In genomic region chr5:157267766-157268480, GRCh38 we compare ENCODE assay signal across 9 cellular contexts. TPM values are rescaled to one million over a fixed set of nuclear protein-coding genes. Genes with fewer than 3 reads are reported as not detected.
A peak's percentile ranks its signal among the peaks of the same experiment; 100 is the strongest.
DNase-seq lines count a peak whose midpoint lies in the region; ATAC-seq, FAIRE-seq and TF ChIP-seq lines count a peak whose summit lies in the region.
"Had no signal": no experiment of that assay in that cellular context is flagged by ENCODE, and none has a peak within 500 bp of the region (broad histone marks: within the 10 kb centered on the region; RNA-seq: fewer than 3 reads in every experiment).

No MANE protein-coding gene starts in this region.

- H3K4me3 Mint-ChIP-seq in activated naive CD4-positive, alpha-beta T cell treated with anti-CD3 and anti-CD28 coated beads, Interleukin-2, amount 50 U/mL, for 24 hours: peak overlapping the region; percentile 84

- no peaks in the 10 kb centered on the region for H3K36me3 ChIP-seq in left lung

- peaks cover 81% of the 10 kb centered on the region for H3K4me1 Mint-ChIP-seq in activated naive CD4-positive, alpha-beta T cell treated with anti-CD3 and anti-CD28 coated beads, Interleukin-2, amount 50 U/mL, for 24 hours

- no peak for DNase-seq in activated naive CD4-positive, alpha-beta T cell treated with anti-CD3 and anti-CD28 coated beads, Interleukin-2, amount 50 U/mL, for 16 hours
- DNase-seq in left lung (no peak), frontal cortex (ENCODE audit: low spot score in 2 of 2) (no peak), dermis blood vessel endothelial cell (no peak), NCI-H1105 (lab: John Stamatoyannopoulos, UW) (no peak), COR-L47 (lab: John Stamatoyannopoulos, UW) (no peak)

- peaks cover 14% of the 10 kb centered on the region for H3K36me3 Mint-ChIP-seq in activated naive CD4-positive, alpha-beta T cell treated with anti-CD3 and anti-CD28 coated beads, Interleukin-2, amount 50 U/mL, for 24 hours

- peaks cover 9 to 85% of the 10 kb centered on the region in 2 donors for H3K4me1 ChIP-seq in left lung

- intact Hi-C loops in left lung (cut with DNase I): no loop called here

- H3K9me3 Mint-ChIP-seq in activated naive CD4-positive, alpha-beta T cell treated with anti-CD3 and anti-CD28 coated beads, Interleukin-2, amount 50 U/mL, for 24 hours: no peaks in the 10 kb centered on the region

- H3K4me3 ChIP-seq in left lung: peak overlapping the region in 1 of 2 donors; percentile 73
- H3K4me3 ChIP-seq: K562 had no signal

- H3K27ac ChIP-seq in angular gyrus (ENCODE audit: low read depth, low read length) (peak overlapping the region; percentile 69), left lung (peak overlapping the region in 1 of 2 donors; percentile 89)

- H3K27ac Mint-ChIP-seq in activated naive CD4-positive, alpha-beta T cell treated with anti-CD3 and anti-CD28 coated beads, Interleukin-2, amount 50 U/mL, for 24 hours: peak overlapping the region; percentile 96

- no peak for TF ChIP-seq CTCF in left lung (IDR thresholded peaks at IDR 0.05)

- no peak for FAIRE-seq in frontal cortex (lab: Jason Lieb, UNC)
- FAIRE-seq: K562 had no signal

- ATAC-seq in left lung: peak; percentile 3
- ATAC-seq: K562 had no signal

- H3K27me3 Mint-ChIP-seq in activated naive CD4-positive, alpha-beta T cell treated with anti-CD3 and anti-CD28 coated beads, Interleukin-2, amount 50 U/mL, for 24 hours: no peaks in the 10 kb centered on the region

- peaks cover 0 to 14% of the 10 kb centered on the region in 2 donors for H3K27me3 ChIP-seq in left lung

- H3K9me3 ChIP-seq in left lung: no peaks in the 10 kb centered on the region

RNA-seq across cellular contexts. Expression of gene CYFIP2, which starts 2.0 kb away (rescaled TPM):
- total RNA-seq in left lung (10 to 100 TPM; 48.7 to 63.4 TPM), frontal cortex (71.7 TPM), dermis blood vessel endothelial cell (11.7 and 12.6 TPM in 2 replicates)
